ENCODE assay signal across 1 cellular context in the genomic region with DNA sequence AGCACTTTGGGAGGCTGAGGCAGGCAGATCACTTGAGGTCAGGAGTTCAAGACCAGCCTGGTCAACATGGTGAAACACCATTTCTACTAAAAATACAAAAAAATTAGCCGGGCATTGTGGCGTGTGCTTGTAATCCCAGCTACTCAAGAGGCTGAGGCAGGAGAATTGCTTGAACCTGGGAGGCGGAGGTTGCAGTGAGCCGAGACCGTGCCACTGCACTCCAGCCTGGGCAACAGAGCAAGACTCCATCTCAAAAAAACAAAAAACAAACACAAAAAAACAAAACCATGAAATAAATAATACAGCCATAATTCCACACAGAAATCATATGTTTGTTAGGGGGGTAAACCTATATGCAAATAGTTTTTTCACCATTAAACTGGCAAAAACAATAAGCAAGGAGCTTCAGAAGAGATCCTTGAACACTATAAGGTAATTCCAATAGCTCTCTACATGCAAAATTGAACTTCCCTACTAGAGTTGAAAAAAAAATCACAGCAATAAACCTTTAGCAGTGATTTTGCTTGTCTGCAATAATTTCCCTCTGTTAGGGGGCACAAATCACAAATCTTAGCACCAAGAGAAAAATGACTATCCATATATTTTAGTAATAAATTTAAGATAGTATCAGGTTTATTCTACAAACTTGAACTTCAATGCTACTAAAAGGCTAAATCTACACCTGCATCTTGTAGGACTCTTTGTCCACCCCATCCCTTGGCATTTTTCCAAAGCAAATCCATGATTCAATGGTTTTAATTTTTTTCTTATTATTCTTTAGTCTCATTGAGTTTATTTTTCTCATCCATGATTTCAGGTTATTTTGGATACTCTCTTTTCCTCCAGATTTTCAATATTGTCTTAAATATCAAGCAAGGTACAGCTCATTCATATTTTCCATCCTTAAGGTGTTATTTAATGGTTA.
TF ChIP-seq lines count a peak whose summit lies in the region.

No MANE protein-coding gene starts in this region.

TF ChIP-seq in K562, 482 proteins besides CTCF, POLR2A, EP300 and RAD21 (continued from another document and continues in another):
- TF ChIP-seq, protein P1, sequence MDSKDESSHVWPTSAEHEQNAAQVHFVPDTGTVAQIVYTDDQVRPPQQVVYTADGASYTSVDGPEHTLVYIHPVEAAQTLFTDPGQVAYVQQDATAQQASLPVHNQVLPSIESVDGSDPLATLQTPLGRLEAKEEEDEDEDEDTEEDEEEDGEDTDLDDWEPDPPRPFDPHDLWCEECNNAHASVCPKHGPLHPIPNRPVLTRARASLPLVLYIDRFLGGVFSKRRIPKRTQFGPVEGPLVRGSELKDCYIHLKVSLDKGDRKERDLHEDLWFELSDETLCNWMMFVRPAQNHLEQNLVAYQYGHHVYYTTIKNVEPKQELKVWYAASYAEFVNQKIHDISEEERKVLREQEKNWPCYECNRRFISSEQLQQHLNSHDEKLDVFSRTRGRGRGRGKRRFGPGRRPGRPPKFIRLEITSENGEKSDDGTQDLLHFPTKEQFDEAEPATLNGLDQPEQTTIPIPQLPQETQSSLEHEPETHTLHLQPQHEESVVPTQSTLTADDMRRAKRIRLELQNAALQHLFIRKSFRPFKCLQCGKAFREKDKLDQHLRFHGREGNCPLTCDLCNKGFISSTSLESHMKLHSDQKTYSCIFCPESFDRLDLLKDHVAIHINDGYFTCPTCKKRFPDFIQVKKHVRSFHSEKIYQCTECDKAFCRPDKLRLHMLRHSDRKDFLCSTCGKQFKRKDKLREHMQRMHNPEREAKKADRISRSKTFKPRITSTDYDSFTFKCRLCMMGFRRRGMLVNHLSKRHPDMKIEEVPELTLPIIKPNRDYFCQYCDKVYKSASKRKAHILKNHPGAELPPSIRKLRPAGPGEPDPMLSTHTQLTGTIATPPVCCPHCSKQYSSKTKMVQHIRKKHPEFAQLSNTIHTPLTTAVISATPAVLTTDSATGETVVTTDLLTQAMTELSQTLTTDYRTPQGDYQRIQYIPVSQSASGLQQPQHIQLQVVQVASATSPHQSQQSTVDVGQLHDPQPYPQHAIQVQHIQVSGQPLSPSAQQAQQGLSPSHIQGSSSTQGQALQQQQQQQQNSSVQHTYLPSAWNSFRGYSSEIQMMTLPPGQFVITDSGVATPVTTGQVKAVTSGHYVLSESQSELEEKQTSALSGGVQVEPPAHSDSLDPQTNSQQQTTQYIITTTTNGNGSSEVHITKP (IDR thresholded peaks at IDR 0.05; ENCODE audit: partially characterized antibody), result no peak
- TF ChIP-seq ZFP36 (IDR thresholded peaks at IDR 0.05; ENCODE audit: low read depth, low read length, partially characterized antibody) (no peak), E2F3 (CRISPR knock-in tag; IDR thresholded peaks at IDR 0.05) (no peak), HDAC2 (IDR thresholded peaks at IDR 0.05) (peak; percentile 57; the same call in 1 of the 2 replicates), PHF21A (IDR thresholded peaks at IDR 0.05; ENCODE audit: borderline replicate concordance, low read depth) (peak; percentile 77), STAG1 (CRISPR knock-in tag; IDR thresholded peaks at IDR 0.05; ENCODE audit: borderline replicate concordance) (no peak), U2AF1 (optimal IDR thresholded peaks at IDR 0.05; ENCODE audit: low read depth, low read length) (no peak), RBM15 (IDR thresholded peaks at IDR 0.05; ENCODE audit: insufficient read depth, low read length) (no peak), RBFOX2 (IDR thresholded peaks at IDR 0.05; ENCODE audit: low read depth, low read length) (no peak), MEF2D (tag; conservative IDR thresholded peaks at IDR 0.05; ENCODE audit: low read depth) (no peak), SIN3B (IDR thresholded peaks at IDR 0.05; ENCODE audit: low read depth) (no peak), NCOA4 (IDR thresholded peaks at IDR 0.05; ENCODE audit: partially characterized antibody) (no peak), EWSR1 (IDR thresholded peaks at IDR 0.05; ENCODE audit: borderline replicate concordance, low read depth, partially characterized antibody) (no peak)
- TF ChIP-seq, protein P2, sequence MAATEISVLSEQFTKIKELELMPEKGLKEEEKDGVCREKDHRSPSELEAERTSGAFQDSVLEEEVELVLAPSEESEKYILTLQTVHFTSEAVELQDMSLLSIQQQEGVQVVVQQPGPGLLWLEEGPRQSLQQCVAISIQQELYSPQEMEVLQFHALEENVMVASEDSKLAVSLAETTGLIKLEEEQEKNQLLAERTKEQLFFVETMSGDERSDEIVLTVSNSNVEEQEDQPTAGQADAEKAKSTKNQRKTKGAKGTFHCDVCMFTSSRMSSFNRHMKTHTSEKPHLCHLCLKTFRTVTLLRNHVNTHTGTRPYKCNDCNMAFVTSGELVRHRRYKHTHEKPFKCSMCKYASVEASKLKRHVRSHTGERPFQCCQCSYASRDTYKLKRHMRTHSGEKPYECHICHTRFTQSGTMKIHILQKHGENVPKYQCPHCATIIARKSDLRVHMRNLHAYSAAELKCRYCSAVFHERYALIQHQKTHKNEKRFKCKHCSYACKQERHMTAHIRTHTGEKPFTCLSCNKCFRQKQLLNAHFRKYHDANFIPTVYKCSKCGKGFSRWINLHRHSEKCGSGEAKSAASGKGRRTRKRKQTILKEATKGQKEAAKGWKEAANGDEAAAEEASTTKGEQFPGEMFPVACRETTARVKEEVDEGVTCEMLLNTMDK (IDR thresholded peaks at IDR 0.05; ENCODE audit: borderline replicate concordance, insufficient read depth, low read depth, low read length, poor library complexity, severe bottlenecking), result no peak
- TF ChIP-seq, protein P3, sequence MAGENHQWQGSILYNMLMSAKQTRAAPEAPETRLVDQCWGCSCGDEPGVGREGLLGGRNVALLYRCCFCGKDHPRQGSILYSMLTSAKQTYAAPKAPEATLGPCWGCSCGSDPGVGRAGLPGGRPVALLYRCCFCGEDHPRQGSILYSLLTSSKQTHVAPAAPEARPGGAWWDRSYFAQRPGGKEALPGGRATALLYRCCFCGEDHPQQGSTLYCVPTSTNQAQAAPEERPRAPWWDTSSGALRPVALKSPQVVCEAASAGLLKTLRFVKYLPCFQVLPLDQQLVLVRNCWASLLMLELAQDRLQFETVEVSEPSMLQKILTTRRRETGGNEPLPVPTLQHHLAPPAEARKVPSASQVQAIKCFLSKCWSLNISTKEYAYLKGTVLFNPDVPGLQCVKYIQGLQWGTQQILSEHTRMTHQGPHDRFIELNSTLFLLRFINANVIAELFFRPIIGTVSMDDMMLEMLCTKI (IDR thresholded peaks at IDR 0.05; ENCODE audit: partially characterized antibody), result no peak
- TF ChIP-seq, protein P4, sequence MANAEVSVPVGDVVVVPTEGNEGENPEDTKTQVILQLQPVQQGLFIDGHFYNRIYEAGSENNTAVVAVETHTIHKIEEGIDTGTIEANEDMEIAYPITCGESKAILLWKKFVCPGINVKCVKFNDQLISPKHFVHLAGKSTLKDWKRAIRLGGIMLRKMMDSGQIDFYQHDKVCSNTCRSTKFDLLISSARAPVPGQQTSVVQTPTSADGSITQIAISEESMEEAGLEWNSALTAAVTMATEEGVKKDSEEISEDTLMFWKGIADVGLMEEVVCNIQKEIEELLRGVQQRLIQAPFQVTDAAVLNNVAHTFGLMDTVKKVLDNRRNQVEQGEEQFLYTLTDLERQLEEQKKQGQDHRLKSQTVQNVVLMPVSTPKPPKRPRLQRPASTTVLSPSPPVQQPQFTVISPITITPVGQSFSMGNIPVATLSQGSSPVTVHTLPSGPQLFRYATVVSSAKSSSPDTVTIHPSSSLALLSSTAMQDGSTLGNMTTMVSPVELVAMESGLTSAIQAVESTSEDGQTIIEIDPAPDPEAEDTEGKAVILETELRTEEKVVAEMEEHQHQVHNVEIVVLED (CRISPR knock-in tag; IDR thresholded peaks at IDR 0.05), result no peak
- TF ChIP-seq, protein P5, sequence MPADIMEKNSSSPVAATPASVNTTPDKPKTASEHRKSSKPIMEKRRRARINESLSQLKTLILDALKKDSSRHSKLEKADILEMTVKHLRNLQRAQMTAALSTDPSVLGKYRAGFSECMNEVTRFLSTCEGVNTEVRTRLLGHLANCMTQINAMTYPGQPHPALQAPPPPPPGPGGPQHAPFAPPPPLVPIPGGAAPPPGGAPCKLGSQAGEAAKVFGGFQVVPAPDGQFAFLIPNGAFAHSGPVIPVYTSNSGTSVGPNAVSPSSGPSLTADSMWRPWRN (IDR thresholded peaks at IDR 0.05; ENCODE audit: low read depth), result no peak
- TF ChIP-seq, protein P6, sequence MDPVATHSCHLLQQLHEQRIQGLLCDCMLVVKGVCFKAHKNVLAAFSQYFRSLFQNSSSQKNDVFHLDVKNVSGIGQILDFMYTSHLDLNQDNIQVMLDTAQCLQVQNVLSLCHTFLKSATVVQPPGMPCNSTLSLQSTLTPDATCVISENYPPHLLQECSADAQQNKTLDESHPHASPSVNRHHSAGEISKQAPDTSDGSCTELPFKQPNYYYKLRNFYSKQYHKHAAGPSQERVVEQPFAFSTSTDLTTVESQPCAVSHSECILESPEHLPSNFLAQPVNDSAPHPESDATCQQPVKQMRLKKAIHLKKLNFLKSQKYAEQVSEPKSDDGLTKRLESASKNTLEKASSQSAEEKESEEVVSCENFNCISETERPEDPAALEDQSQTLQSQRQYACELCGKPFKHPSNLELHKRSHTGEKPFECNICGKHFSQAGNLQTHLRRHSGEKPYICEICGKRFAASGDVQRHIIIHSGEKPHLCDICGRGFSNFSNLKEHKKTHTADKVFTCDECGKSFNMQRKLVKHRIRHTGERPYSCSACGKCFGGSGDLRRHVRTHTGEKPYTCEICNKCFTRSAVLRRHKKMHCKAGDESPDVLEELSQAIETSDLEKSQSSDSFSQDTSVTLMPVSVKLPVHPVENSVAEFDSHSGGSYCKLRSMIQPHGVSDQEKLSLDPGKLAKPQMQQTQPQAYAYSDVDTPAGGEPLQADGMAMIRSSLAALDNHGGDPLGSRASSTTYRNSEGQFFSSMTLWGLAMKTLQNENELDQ (CRISPR knock-in tag; IDR thresholded peaks at IDR 0.05; ENCODE audit: borderline replicate concordance), result no peak
- TF ChIP-seq, protein P7, sequence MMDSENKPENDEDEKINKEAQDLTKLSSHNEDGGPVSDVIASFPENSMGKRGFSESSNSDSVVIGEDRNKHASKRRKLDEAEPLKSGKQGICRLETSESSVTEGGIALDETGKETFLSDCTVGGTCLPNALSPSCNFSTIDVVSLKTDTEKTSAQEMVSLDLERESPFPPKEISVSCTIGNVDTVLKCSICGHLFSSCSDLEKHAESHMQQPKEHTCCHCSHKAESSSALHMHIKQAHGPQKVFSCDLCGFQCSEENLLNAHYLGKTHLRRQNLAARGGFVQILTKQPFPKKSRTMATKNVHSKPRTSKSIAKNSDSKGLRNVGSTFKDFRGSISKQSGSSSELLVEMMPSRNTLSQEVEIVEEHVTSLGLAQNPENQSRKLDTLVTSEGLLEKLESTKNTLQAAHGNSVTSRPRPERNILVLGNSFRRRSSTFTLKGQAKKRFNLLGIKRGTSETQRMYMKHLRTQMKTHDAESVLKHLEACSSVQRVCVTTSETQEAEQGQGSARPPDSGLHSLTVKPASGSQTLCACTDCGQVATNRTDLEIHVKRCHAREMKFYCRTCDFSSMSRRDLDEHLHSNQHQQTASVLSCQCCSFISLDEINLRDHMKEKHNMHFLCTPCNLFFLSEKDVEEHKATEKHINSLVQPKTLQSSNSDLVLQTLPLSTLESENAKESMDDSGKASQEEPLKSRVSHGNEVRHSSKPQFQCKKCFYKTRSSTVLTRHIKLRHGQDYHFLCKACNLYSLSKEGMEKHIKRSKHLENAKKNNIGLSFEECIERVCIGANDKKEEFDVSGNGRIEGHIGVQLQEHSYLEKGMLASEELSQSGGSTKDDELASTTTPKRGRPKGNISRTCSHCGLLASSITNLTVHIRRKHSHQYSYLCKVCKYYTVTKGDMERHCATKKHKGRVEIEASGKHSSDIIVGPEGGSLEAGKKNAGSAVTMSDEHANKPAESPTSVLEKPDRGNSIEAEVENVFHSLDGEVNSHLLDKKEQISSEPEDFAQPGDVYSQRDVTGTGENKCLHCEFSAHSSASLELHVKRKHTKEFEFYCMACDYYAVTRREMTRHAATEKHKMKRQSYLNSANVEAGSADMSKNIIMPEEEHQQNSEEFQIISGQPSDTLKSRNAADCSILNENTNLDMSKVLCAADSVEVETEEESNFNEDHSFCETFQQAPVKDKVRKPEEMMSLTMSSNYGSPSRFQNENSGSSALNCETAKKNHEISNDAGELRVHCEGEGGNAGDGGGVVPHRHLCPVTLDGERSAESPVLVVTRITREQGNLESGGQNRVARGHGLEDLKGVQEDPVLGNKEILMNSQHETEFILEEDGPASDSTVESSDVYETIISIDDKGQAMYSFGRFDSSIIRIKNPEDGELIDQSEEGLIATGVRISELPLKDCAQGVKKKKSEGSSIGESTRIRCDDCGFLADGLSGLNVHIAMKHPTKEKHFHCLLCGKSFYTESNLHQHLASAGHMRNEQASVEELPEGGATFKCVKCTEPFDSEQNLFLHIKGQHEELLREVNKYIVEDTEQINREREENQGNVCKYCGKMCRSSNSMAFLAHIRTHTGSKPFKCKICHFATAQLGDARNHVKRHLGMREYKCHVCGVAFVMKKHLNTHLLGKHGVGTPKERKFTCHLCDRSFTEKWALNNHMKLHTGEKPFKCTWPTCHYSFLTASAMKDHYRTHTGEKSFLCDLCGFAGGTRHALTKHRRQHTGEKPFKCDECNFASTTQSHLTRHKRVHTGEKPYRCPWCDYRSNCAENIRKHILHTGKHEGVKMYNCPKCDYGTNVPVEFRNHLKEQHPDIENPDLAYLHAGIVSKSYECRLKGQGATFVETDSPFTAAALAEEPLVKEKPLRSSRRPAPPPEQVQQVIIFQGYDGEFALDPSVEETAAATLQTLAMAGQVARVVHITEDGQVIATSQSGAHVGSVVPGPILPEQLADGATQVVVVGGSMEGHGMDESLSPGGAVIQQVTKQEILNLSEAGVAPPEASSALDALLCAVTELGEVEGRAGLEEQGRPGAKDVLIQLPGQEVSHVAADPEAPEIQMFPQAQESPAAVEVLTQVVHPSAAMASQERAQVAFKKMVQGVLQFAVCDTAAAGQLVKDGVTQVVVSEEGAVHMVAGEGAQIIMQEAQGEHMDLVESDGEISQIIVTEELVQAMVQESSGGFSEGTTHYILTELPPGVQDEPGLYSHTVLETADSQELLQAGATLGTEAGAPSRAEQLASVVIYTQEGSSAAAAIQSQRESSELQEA (IDR thresholded peaks at IDR 0.05; ENCODE audit: low read depth), result no peak
